ENCODE assay signal across 8 cellular contexts in the genomic region with DNA sequence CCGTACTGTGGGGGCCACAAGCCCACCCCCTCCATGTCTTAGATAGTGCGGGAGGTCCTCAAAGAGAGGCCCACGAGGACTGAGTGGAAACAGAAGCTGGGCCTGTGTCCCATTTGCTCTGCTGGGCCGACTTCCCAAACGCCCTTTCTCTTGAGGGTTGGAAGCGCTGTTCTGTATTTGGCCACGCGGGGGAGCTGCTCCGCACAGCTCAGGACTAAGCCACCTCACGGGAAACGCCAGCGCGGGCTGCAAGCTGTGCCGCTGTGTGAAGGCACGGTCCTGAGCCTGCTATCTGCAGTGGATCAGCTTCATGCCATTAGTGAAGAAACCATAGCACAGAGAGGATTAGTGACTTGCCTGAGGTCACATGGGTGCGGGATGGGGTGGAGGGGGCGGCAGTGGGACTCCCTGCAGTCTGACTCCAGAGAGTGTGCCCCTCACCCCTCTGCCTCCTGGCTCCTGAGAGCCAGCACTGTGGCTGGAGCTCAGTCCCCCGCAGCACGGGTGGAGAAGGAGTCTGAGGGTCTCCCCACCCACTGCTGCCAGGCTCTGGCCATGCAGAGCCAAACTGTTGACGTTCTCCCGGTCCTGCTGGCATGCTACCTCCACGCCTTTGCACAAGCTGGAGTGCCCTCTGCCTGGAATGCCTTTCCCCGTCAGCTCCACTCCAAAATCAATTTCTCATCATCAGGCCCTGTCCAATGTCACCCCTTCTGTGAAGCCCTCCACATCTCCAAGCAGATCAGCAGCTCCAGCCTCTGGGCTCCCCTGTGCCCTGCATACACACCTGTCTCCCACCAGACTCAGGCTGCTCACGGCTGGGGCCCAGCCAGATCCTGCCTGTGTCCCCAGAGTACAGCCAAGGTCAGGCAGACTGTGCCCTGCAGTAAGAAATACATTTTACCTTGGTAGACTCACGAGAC. TPM values are rescaled to one million over a fixed set of nuclear protein-coding genes. Genes with fewer than 3 reads are reported as not detected.
DNase-seq lines count a peak whose midpoint lies in the region; ATAC-seq and TF ChIP-seq lines count a peak whose summit lies in the region.

No MANE protein-coding gene starts in this region.

- TF ChIP-seq CTCF in GM12873 (IDR thresholded peaks at IDR 0.05; ENCODE audit: insufficient read depth, low read depth, low read length, missing control alignments) (peak; percentile 93), Panc1 (IDR thresholded peaks at IDR 0.05) (peak; percentile 99), esophagus squamous epithelium (IDR thresholded peaks at IDR 0.05) (peak; percentile 63 to 95 (median 81))

- peaks cover 25% of the 10 kb centered on the region for H3K27me3 Mint-ChIP-seq in activated T-cell treated with anti-CD3 and anti-CD28 coated beads, Interleukin-2, amount 50 U/mL, for 4 hours (ENCODE audit: low read depth)
- peaks cover 39 to 56% (median 41%) of the 10 kb centered on the region in 3 donors for H3K27me3 Mint-ChIP-seq in naive B cell

- H3K4me3 ChIP-seq in Panc1 (ENCODE audit: low read depth in 2 of 2, low read length in 2 of 2) (peak overlapping the region in 1 of 2 experiments; percentile 7; a peak in 1 of 4 replicates), esophagus squamous epithelium (peak overlapping the region in 1 of 4 donors; percentile 31)

- no TSS peak for BruUV-seq in Panc1 (replicated peaks; lab: Mats Ljungman, UMichigan)

- CTCF ChIA-PET in Panc1 (lab: Charles Lee), result interaction anchor here (0.5 to 2.5 kb wide), 16 partner anchors 8 to 369 kb away, joined by 3 to 19 read pairs (median 6); no protein-coding TSS in a partner anchor

- H3K36me3 ChIP-seq in Panc1 (ENCODE audit: control insufficient read depth, insufficient read depth, low read length) (no peaks in the 10 kb centered on the region), esophagus squamous epithelium (no peaks in the 10 kb centered on the region)

- no peak overlapping the region for H3K27ac ChIP-seq in Panc1 (ENCODE audit: low read length)
- H3K27ac ChIP-seq in esophagus squamous epithelium, result no peak overlapping the region

- no peak overlapping the region for H3K4me3 Mint-ChIP-seq in activated T-cell treated with anti-CD3 and anti-CD28 coated beads, Interleukin-2, amount 50 U/mL, for 4 hours
- peak overlapping the region in 1 of 8 donors; percentile 48 for H3K4me3 Mint-ChIP-seq in naive B cell

- peak; percentile 76 for DNase-seq in HuH-7 (ENCODE audit: low spot score)
- peak; percentile 55 for DNase-seq in Panc1 (ENCODE audit: low read depth, low spot score)
- DNase-seq in activated T-cell treated with anti-CD3 and anti-CD28 coated beads, Interleukin-2, amount 50 U/mL, for 4 hours, result peak; percentile 66
- DNase-seq in esophagus squamous epithelium (lab: John Stamatoyannopoulos, UW), result no peak
- DNase-seq in naive B cell, result peak; percentile 46
- peak; percentile 68 for DNase-seq in stimulated activated CD8-positive, alpha-beta memory T cell treated with anti-CD3 and anti-CD28 coated beads, Interleukin-7, amount 100 ng/mL, for 24 hours (ENCODE audit: low read depth)

- H3K9me3 Mint-ChIP-seq in activated T-cell treated with anti-CD3 and anti-CD28 coated beads, Interleukin-2, amount 50 U/mL, for 4 hours, result no peaks in the 10 kb centered on the region
- H3K9me3 Mint-ChIP-seq in naive B cell, result no peaks in the 10 kb centered on the region

- WGBS in esophagus squamous epithelium, 2 donors, result 30 to 36% methylated on average over 9 to 11 of the region's 25 CpGs

- in situ Hi-C loops in Panc1 (cut with HindIII; ENCODE audit: low pct_unique_long_range_greater_than_20kb, low sequenced_read_pairs), result no loop called here

- TF ChIP-seq POLR2A in esophagus squamous epithelium (IDR thresholded peaks at IDR 0.05), result no peak

- H3K9me3 ChIP-seq in Panc1 (ENCODE audit: control insufficient read depth, insufficient read depth, low read depth, low read length) (no peaks in the 10 kb centered on the region), esophagus squamous epithelium (no peaks in the 10 kb centered on the region)

- H3K4me1 ChIP-seq in Panc1 (ENCODE audit: control insufficient read depth, insufficient read depth, low read length), result no peaks in the 10 kb centered on the region
- peaks cover 6 to 9% (median 7%) of the 10 kb centered on the region in 3 donors for H3K4me1 ChIP-seq in esophagus squamous epithelium

- H3K27ac Mint-ChIP-seq in naive B cell, result peak overlapping the region in 1 of 6 donors; percentile 64

- ATAC-seq in Panc1 (peak; percentile 98), naive B cell (ENCODE audit: low read depth in 2 of 2) (peak; percentile 87 to 96), GM18907 (IDR thresholded peaks at IDR 0.05; ENCODE audit: unreplicated experiment) (no peak)
- peak; percentile 93 to 96 for ATAC-seq in activated T-cell treated with anti-CD3 and anti-CD28 coated beads, Interleukin-2, amount 50 U/mL, for 4 hours

- H3K4me1 Mint-ChIP-seq in activated T-cell treated with anti-CD3 and anti-CD28 coated beads, Interleukin-2, amount 50 U/mL, for 4 hours (ENCODE audit: low read depth), result peaks cover 6% of the 10 kb centered on the region
- peaks cover 0 to 12% (median 11%) of the 10 kb centered on the region in 3 donors for H3K4me1 Mint-ChIP-seq in naive B cell

- intact Hi-C loops in Panc1 (cut with micrococcal nuclease; ENCODE audit: unreplicated experiment) (no loop called here), esophagus squamous epithelium (cut with DNase I) (no loop called here)

- POLR2A ChIA-PET in Panc1 (lab: Charles Lee), result interaction anchor here (0.6 to 0.7 kb wide), 2 partner anchors 137 to 183 kb away, joined by 6 to 8 read pairs; no protein-coding TSS in a partner anchor

- H3K27me3 ChIP-seq in Panc1 (ENCODE audit: control insufficient read depth, insufficient read depth, low read length) (peaks cover 13% of the 10 kb centered on the region), esophagus squamous epithelium (peaks cover 0 to 25% (median 0%) of the 10 kb centered on the region in 4 donors)

- no peaks in the 10 kb centered on the region for H3K36me3 Mint-ChIP-seq in activated T-cell treated with anti-CD3 and anti-CD28 coated beads, Interleukin-2, amount 50 U/mL, for 4 hours (ENCODE audit: insufficient read depth)
- H3K36me3 Mint-ChIP-seq in naive B cell, result no peaks in the 10 kb centered on the region

RNA-seq across cellular contexts. Expression of gene LRRC32, which starts 51.5 kb away (rescaled TPM):
- total RNA-seq in Panc1 (2021; ENCODE audit: unreplicated experiment), result 0.15 TPM
- polyA plus RNA-seq in Panc1 (2012; ENCODE audit: insufficient read length), result 0.08 TPM
- total RNA-seq in activated T-cell treated with anti-CD3 and anti-CD28 coated beads, Interleukin-2, amount 50 U/mL, for 4 hours, result 1 to 10 TPM; 4.6 to 5.8 (median 4.6) TPM
- 10 to 100 TPM in 2 of 4 donors, 1 to 10 TPM in 2; 3.0 to 23.4 (median 8.5) TPM for total RNA-seq in esophagus squamous epithelium
- polyA plus RNA-seq in naive B cell (ENCODE audit: low read depth in 6 of 6), result 1 to 10 TPM in 1 of 6 donors, under 1 TPM in 1, not detected in 4; 0.13 to 1.9 TPM
